Comparison of ENCODE assay signal across 1 cellular context in the genomic region with DNA sequence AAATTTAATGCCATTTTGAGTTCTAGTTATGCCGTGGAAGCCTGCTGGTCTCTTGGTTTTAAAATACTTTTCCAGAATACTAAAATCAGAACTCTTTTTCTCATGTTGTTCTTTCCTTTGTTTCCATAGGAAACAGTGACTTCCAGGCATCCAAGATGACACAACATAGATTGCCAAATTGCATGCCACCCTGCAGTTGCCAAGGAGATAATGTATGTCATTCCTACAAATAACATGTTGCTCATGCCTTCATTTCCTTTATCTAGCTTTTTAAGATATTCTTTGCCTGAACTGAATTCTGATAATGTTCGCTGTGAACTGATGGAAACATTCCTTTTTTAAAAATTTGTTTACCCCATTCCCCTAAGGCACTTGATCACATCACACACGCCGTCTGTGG.
TF ChIP-seq lines count a peak whose summit lies in the region.

No MANE protein-coding gene starts in this region.

TF ChIP-seq in IMR-90, 13 proteins besides CTCF, POLR2A, EP300 and RAD21:
- no peak for TF ChIP-seq MXI1 (IDR thresholded peaks at IDR 0.05; ENCODE audit: borderline replicate concordance, low read depth, low read length)
- peak; percentile 91 for TF ChIP-seq CEBPB (IDR thresholded peaks at IDR 0.05; ENCODE audit: low read depth, low read length)
